Comparison of ENCODE assay signal across 11 cellular contexts in genomic region chr22:35329114-35329847, GRCh38. TPM values are rescaled to one million over a fixed set of nuclear protein-coding genes. Genes with fewer than 3 reads are reported as not detected.
DNase-seq lines count a peak whose midpoint lies in the region; ATAC-seq and TF ChIP-seq lines count a peak whose summit lies in the region.
"Had no signal": no experiment of that assay in that cellular context is flagged by ENCODE, and none has a peak within 500 bp of the region (broad histone marks: within the 10 kb centered on the region; RNA-seq: fewer than 3 reads in every experiment).

No MANE protein-coding gene starts in this region.

- H3K36me3 Mint-ChIP-seq in CD4-positive, alpha-beta memory T cell: peaks cover 30 to 75% of the 10 kb centered on the region in 2 donors
- H3K36me3 Mint-ChIP-seq in activated naive CD8-positive, alpha-beta T cell: peaks cover 7% of the 10 kb centered on the region
- peaks cover 0 to 64% (median 3%) of the 10 kb centered on the region in 3 donors for H3K36me3 Mint-ChIP-seq in naive thymus-derived CD8-positive, alpha-beta T cell
- H3K36me3 Mint-ChIP-seq in Caco-2 (ENCODE audit: insufficient read depth, unreplicated experiment): peaks cover 22% of the 10 kb centered on the region

- DNase-seq in CD4-positive, alpha-beta memory T cell: no peak
- DNase-seq in HL-60 (ENCODE audit: low read depth in 1 of 2, low spot score in 1 of 2): peak in 1 of 2 experiments; percentile 27
- no peak for DNase-seq in naive thymus-derived CD8-positive, alpha-beta T cell
- no peak for DNase-seq in substantia nigra (lab: John Stamatoyannopoulos, UW)
- DNase-seq in Caco-2: no peak
- DNase-seq: H9, NCI-H2081 treated with DMSO at 0.1 percent for 48 hours had no signal

- peaks cover 0 to 2% (median 0%) of the 10 kb centered on the region in 8 donors for H3K9me3 Mint-ChIP-seq in CD4-positive, alpha-beta memory T cell
- H3K9me3 Mint-ChIP-seq in activated naive CD8-positive, alpha-beta T cell (ENCODE audit: low read depth): no peaks in the 10 kb centered on the region
- H3K9me3 Mint-ChIP-seq in naive thymus-derived CD8-positive, alpha-beta T cell: no peaks in the 10 kb centered on the region
- H3K9me3 Mint-ChIP-seq in Caco-2 (ENCODE audit: unreplicated experiment): no peaks in the 10 kb centered on the region
- H3K9me3 Mint-ChIP-seq: H9; T-helper 1 cell treated with Interleukin-12 subunit alpha and Interleukin-12 subunit beta and Interleukin-4 antibody, amounts not matched to agents 30 μg/mL and 1 μg/mL, for 36 hours had no signal

- ATAC-seq in naive thymus-derived CD8-positive, alpha-beta T cell: no peak
- ATAC-seq in HG02642 (IDR thresholded peaks at IDR 0.05; ENCODE audit: poor library complexity, unreplicated experiment): no peak

- BruUV-seq in Caco-2 (replicated peaks; lab: Mats Ljungman, UMichigan): no TSS peak

- no peaks in the 10 kb centered on the region for H3K9me3 ChIP-seq in CD4-positive, alpha-beta memory T cell (ENCODE audit: control insufficient read depth in 1 of 2, low read length in 2 of 2)
- no peaks in the 10 kb centered on the region for H3K9me3 ChIP-seq in Caco-2
- H3K9me3 ChIP-seq: testis had no signal

- no peak for TF ChIP-seq CTCF in HL-60 (IDR thresholded peaks at IDR 0.05; ENCODE audit: insufficient read depth, low read length)
- no peak for TF ChIP-seq CTCF in Caco-2 (IDR thresholded peaks at IDR 0.05; ENCODE audit: insufficient read depth in 1 of 2, low read depth in 1 of 2, low read length in 1 of 2, severe bottlenecking in 1 of 2, unreplicated experiment in 1 of 2)

- H3K4me3 Mint-ChIP-seq in CD4-positive, alpha-beta memory T cell: peak overlapping the region in 4 of 8 donors; percentile 25 to 73 (median 34)
- no peak overlapping the region for H3K4me3 Mint-ChIP-seq in activated naive CD8-positive, alpha-beta T cell
- peak overlapping the region in 7 of 10 donors; percentile 6 to 63 (median 51) for H3K4me3 Mint-ChIP-seq in naive thymus-derived CD8-positive, alpha-beta T cell
- H3K4me3 Mint-ChIP-seq in Caco-2 (ENCODE audit: unreplicated experiment): no peak overlapping the region
- H3K4me3 Mint-ChIP-seq: H9 had no signal

- H3K4me1 Mint-ChIP-seq in CD4-positive, alpha-beta memory T cell: peaks cover 17 to 52% (median 32%) of the 10 kb centered on the region in 4 donors
- H3K4me1 Mint-ChIP-seq in activated naive CD8-positive, alpha-beta T cell (ENCODE audit: low read depth): peaks cover 32% of the 10 kb centered on the region
- H3K4me1 Mint-ChIP-seq in naive thymus-derived CD8-positive, alpha-beta T cell: peaks cover 8 to 40% (median 26%) of the 10 kb centered on the region in 4 donors
- no peaks in the 10 kb centered on the region for H3K4me1 Mint-ChIP-seq in Caco-2 (ENCODE audit: low read depth, unreplicated experiment)

- POLR2A ChIA-PET in CD4-positive, alpha-beta memory T cell (lab: Charles Lee; ENCODE audit: partially characterized antibody): interaction anchor here (0.8 to 3.2 kb wide), 6 partner anchors 17 to 72 kb away, joined by 4 to 34 read pairs (median 8); partner anchors contain the start of genes HMGXB4 and TOM1
- POLR2A ChIA-PET in naive thymus-derived CD8-positive, alpha-beta T cell (lab: Charles Lee): interaction anchor here (0.7 to 3.0 kb wide), 3 partner anchors 23 to 72 kb away, joined by 3 to 23 read pairs (median 9); partner anchors contain the start of genes HMGXB4 and TOM1
- POLR2A ChIA-PET in Caco-2 (lab: Charles Lee): no interaction called here

- H3K36me3 ChIP-seq in CD4-positive, alpha-beta memory T cell (ENCODE audit: insufficient read depth, low read length): peaks cover 66% of the 10 kb centered on the region
- peaks cover 3% of the 10 kb centered on the region for H3K36me3 ChIP-seq in Caco-2 (ENCODE audit: control insufficient read depth, insufficient read depth, low read length)

- no peak overlapping the region for H3K4me3 ChIP-seq in CD4-positive, alpha-beta memory T cell (ENCODE audit: low read length in 2 of 2)
- H3K4me3 ChIP-seq in HL-60 (replicated peaks; ENCODE audit: insufficient read depth, low read length): no peak overlapping the region
- no peak overlapping the region for H3K4me3 ChIP-seq in Caco-2 (ENCODE audit: low read depth, low read length)
- H3K4me3 ChIP-seq: testis had no signal

- H3K4me1 ChIP-seq in CD4-positive, alpha-beta memory T cell (ENCODE audit: insufficient read depth, low read length): peaks cover 39% of the 10 kb centered on the region
- no peaks in the 10 kb centered on the region for H3K4me1 ChIP-seq in Caco-2

- H3K27me3 ChIP-seq in CD4-positive, alpha-beta memory T cell (ENCODE audit: insufficient read depth, low read length): no peaks in the 10 kb centered on the region
- H3K27me3 ChIP-seq in HL-60 (ENCODE audit: insufficient read depth, poor library complexity, severe bottlenecking): no peaks in the 10 kb centered on the region
- no peaks in the 10 kb centered on the region for H3K27me3 ChIP-seq in Caco-2 (replicated peaks; ENCODE audit: control insufficient read depth, insufficient read depth, low read length)
- H3K27me3 ChIP-seq: testis had no signal

- peak overlapping the region; percentile 31 to 96 (median 77) for H3K27ac Mint-ChIP-seq in CD4-positive, alpha-beta memory T cell
- H3K27ac Mint-ChIP-seq in activated naive CD8-positive, alpha-beta T cell: peak overlapping the region; percentile 34
- H3K27ac Mint-ChIP-seq in naive thymus-derived CD8-positive, alpha-beta T cell: peak overlapping the region in 7 of 10 donors; percentile 11 to 95 (median 66)
- H3K27ac Mint-ChIP-seq in Caco-2 (ENCODE audit: unreplicated experiment): no peak overlapping the region

- intact Hi-C loops in CD4-positive, alpha-beta memory T cell (cut with micrococcal nuclease): no loop called here
- intact Hi-C loops in Caco-2 (cut with micrococcal nuclease; ENCODE audit: unreplicated experiment): no loop called here

- no peaks in the 10 kb centered on the region for H3K27me3 Mint-ChIP-seq in CD4-positive, alpha-beta memory T cell
- H3K27me3 Mint-ChIP-seq in activated naive CD8-positive, alpha-beta T cell: no peaks in the 10 kb centered on the region
- H3K27me3 Mint-ChIP-seq in naive thymus-derived CD8-positive, alpha-beta T cell: no peaks in the 10 kb centered on the region
- no peaks in the 10 kb centered on the region for H3K27me3 Mint-ChIP-seq in Caco-2 (ENCODE audit: insufficient read depth, unreplicated experiment)

- CTCF ChIA-PET in CD4-positive, alpha-beta memory T cell (lab: Charles Lee; ENCODE audit: partially characterized antibody): interaction anchor here (0.9 to 4.3 kb wide), 14 partner anchors 13 to 179 kb away, joined by 3 to 26 read pairs (median 3); partner anchors contain the start of genes HMGXB4 and TOM1
- CTCF ChIA-PET in Caco-2 (lab: Charles Lee): no interaction called here

- H3K27ac ChIP-seq in CD4-positive, alpha-beta memory T cell (ENCODE audit: low read depth, low read length): no peak overlapping the region
- H3K27ac ChIP-seq in HL-60 (replicated peaks): peak overlapping the region; percentile 71
- no peak overlapping the region for H3K27ac ChIP-seq in substantia nigra (ENCODE audit: low read depth, low read length, poor library complexity, severe bottlenecking)

RNA-seq across cellular contexts. Expression of gene TOM1, which starts 29.6 kb away (rescaled TPM):
- 10 to 100 TPM; 76.1 to 82.2 TPM for total RNA-seq in CD4-positive, alpha-beta memory T cell
- polyA plus RNA-seq in CD4-positive, alpha-beta memory T cell: 10 to 100 TPM; 55.7 to 56.0 TPM
- 10 to 100 TPM; 45.9 to 47.8 TPM for total RNA-seq in naive thymus-derived CD8-positive, alpha-beta T cell
- polyA plus RNA-seq in naive thymus-derived CD8-positive, alpha-beta T cell: 10 to 100 TPM; 26.6 to 29.6 (median 29.2) TPM
- total RNA-seq in Caco-2 (2022): 43.3 and 47.4 TPM in 2 replicates

RNA-seq across cellular contexts. Expression of gene HMOX1, which starts 51.6 kb away (rescaled TPM):
- 1 to 10 TPM; 7.7 to 8.3 TPM for total RNA-seq in CD4-positive, alpha-beta memory T cell
- polyA plus RNA-seq in CD4-positive, alpha-beta memory T cell: under 1 TPM in 1 of 2 donors, not detected in 1; 0.20 TPM
- 1 to 10 TPM; 2.6 to 3.1 TPM for total RNA-seq in naive thymus-derived CD8-positive, alpha-beta T cell
- under 1 TPM in 1 of 3 donors, not detected in 2; 0.65 TPM for polyA plus RNA-seq in naive thymus-derived CD8-positive, alpha-beta T cell
- total RNA-seq in Caco-2 (2022): 68.3 and 93.0 TPM in 2 replicates

Comparison
In these comparisons a context has a peak if more than half of its experiments do, and no peak if none do; other contexts are left out.
1. H3K4me3 Mint-ChIP-seq: peak in naive thymus-derived CD8-positive, alpha-beta T cell (7 of 10); none in activated naive CD8-positive, alpha-beta T cell (single experiment) and Caco-2 (single experiment).